15 cellular contexts compared by ENCODE assay signal in genomic region chr2:84964406-84965191, GRCh38. TPM values are rescaled to one million over a fixed set of nuclear protein-coding genes. Genes with fewer than 3 reads are reported as not detected.
DNase-seq lines count a peak whose midpoint lies in the region; ATAC-seq and TF ChIP-seq lines count a peak whose summit lies in the region.
"Had no signal": no experiment of that assay in that cellular context is flagged by ENCODE, and none has a peak within 500 bp of the region (broad histone marks: within the 10 kb centered on the region; RNA-seq: fewer than 3 reads in every experiment).

No MANE protein-coding gene starts in this region.

- peaks cover 17% of the 10 kb centered on the region for H3K4me1 ChIP-seq in CD8-positive, alpha-beta T cell (ENCODE audit: insufficient read depth, low read length)

- no peak for DNase-seq in CD8-positive, alpha-beta T cell
- DNase-seq in HFFc6 (no peak), RPMI8226 (no peak)
- DNase-seq in naive thymus-derived CD8-positive, alpha-beta T cell = no peak
- DNase-seq in activated CD8-positive, alpha-beta memory T cell treated with anti-CD3 and anti-CD28 coated beads, Interleukin-2, amount 10 ng/mL, durations not matched to agents 7 days and 5 days = no peak
- DNase-seq: activated CD8-positive, alpha-beta memory T cell treated with anti-CD3 and anti-CD28 coated beads, Interleukin-2, amount 50 U/mL, for 48 hours; anterior cingulate cortex; H9; hippocampal formation; left lung; NCI-H2081 had no signal

- H3K4me3 ChIP-seq in CD8-positive, alpha-beta T cell (ENCODE audit: low read depth, low read length) = no peak overlapping the region
- H3K4me3 ChIP-seq: left lung, neural progenitor cell, SK-N-MC had no signal

- no peaks in the 10 kb centered on the region for H3K9me3 Mint-ChIP-seq in CD8-positive, alpha-beta T cell
- H3K9me3 Mint-ChIP-seq in HFFc6 = no peaks in the 10 kb centered on the region
- no peaks in the 10 kb centered on the region for H3K9me3 Mint-ChIP-seq in activated naive CD8-positive, alpha-beta T cell (ENCODE audit: low read depth)
- no peaks in the 10 kb centered on the region for H3K9me3 Mint-ChIP-seq in naive thymus-derived CD8-positive, alpha-beta T cell
- H3K9me3 Mint-ChIP-seq in activated CD8-positive, alpha-beta memory T cell treated with anti-CD3 and anti-CD28 coated beads, Interleukin-2, amount 10 ng/mL, durations not matched to agents 7 days and 5 days (ENCODE audit: low read depth) = no peaks in the 10 kb centered on the region
- H3K9me3 Mint-ChIP-seq: H9 had no signal

- no peak for TF ChIP-seq CTCF in CD8-positive, alpha-beta T cell (IDR thresholded peaks at IDR 0.05)
- no peak for TF ChIP-seq CTCF in HFFc6 (IDR thresholded peaks at IDR 0.05)

- no peaks in the 10 kb centered on the region for H3K27me3 Mint-ChIP-seq in CD8-positive, alpha-beta T cell (ENCODE audit: low read depth)
- H3K27me3 Mint-ChIP-seq in HFFc6 (ENCODE audit: insufficient read depth) = peaks cover 2% of the 10 kb centered on the region; the same call in 1 of the 2 replicates
- no peaks in the 10 kb centered on the region for H3K27me3 Mint-ChIP-seq in activated naive CD8-positive, alpha-beta T cell
- no peaks in the 10 kb centered on the region for H3K27me3 Mint-ChIP-seq in naive thymus-derived CD8-positive, alpha-beta T cell
- no peaks in the 10 kb centered on the region for H3K27me3 Mint-ChIP-seq in activated CD8-positive, alpha-beta memory T cell treated with anti-CD3 and anti-CD28 coated beads, Interleukin-2, amount 10 ng/mL, durations not matched to agents 7 days and 5 days

- POLR2A ChIA-PET in CD8-positive, alpha-beta T cell (lab: Charles Lee) = no interaction called here
- POLR2A ChIA-PET in naive thymus-derived CD8-positive, alpha-beta T cell (lab: Charles Lee) = interaction anchor here (1.4 kb wide), 2 partner anchors 10 to 18 kb away, joined by 5 read pairs; no protein-coding TSS in a partner anchor

- intact Hi-C loops in CD8-positive, alpha-beta T cell (cut with DNase I, micrococcal nuclease) = no loop called here

- CTCF ChIA-PET in CD8-positive, alpha-beta T cell (lab: Charles Lee) = interaction anchor here (0.9 kb wide), 1 partner anchor 39 kb away, joined by 3 read pairs; no protein-coding TSS in a partner anchor
- CTCF ChIA-PET in activated CD8-positive, alpha-beta memory T cell treated with anti-CD3 and anti-CD28 coated beads, Interleukin-2, amount 10 ng/mL, durations not matched to agents 7 days and 5 days (lab: Charles Lee) = no interaction called here

- H3K27ac ChIP-seq in CD8-positive, alpha-beta T cell (ENCODE audit: low read depth, low read length) = no peak overlapping the region
- H3K27ac ChIP-seq: neural progenitor cell, SK-N-MC had no signal

- peaks cover 45% of the 10 kb centered on the region for H3K4me1 Mint-ChIP-seq in CD8-positive, alpha-beta T cell (ENCODE audit: low read depth)
- H3K4me1 Mint-ChIP-seq in HFFc6 (ENCODE audit: low read depth) = peaks cover 73% of the 10 kb centered on the region
- peaks cover 42% of the 10 kb centered on the region for H3K4me1 Mint-ChIP-seq in activated naive CD8-positive, alpha-beta T cell (ENCODE audit: low read depth)
- H3K4me1 Mint-ChIP-seq in naive thymus-derived CD8-positive, alpha-beta T cell = peaks cover 25 to 63% (median 48%) of the 10 kb centered on the region in 4 donors
- H3K4me1 Mint-ChIP-seq in activated CD8-positive, alpha-beta memory T cell treated with anti-CD3 and anti-CD28 coated beads, Interleukin-2, amount 10 ng/mL, durations not matched to agents 7 days and 5 days = peaks cover 40% of the 10 kb centered on the region

- H3K36me3 ChIP-seq in CD8-positive, alpha-beta T cell (ENCODE audit: insufficient read depth, low read length) = peaks cover 9% of the 10 kb centered on the region

- H3K27me3 ChIP-seq in CD8-positive, alpha-beta T cell (ENCODE audit: insufficient read depth, low read length) = no peaks in the 10 kb centered on the region
- H3K27me3 ChIP-seq: left lung, neural progenitor cell had no signal

- peaks cover 45% of the 10 kb centered on the region for H3K36me3 Mint-ChIP-seq in CD8-positive, alpha-beta T cell
- peaks cover 52% of the 10 kb centered on the region for H3K36me3 Mint-ChIP-seq in HFFc6 (ENCODE audit: low read depth)
- peaks cover 28% of the 10 kb centered on the region for H3K36me3 Mint-ChIP-seq in activated naive CD8-positive, alpha-beta T cell
- H3K36me3 Mint-ChIP-seq in naive thymus-derived CD8-positive, alpha-beta T cell = peaks cover 4 to 52% (median 18%) of the 10 kb centered on the region in 3 donors
- peaks cover 59% of the 10 kb centered on the region for H3K36me3 Mint-ChIP-seq in activated CD8-positive, alpha-beta memory T cell treated with anti-CD3 and anti-CD28 coated beads, Interleukin-2, amount 10 ng/mL, durations not matched to agents 7 days and 5 days

- H3K27ac Mint-ChIP-seq in CD8-positive, alpha-beta T cell = peak overlapping the region; percentile 11
- peak overlapping the region; percentile 29; the same call in 1 of the 2 replicates for H3K27ac Mint-ChIP-seq in HFFc6
- peak overlapping the region; percentile 73 for H3K27ac Mint-ChIP-seq in activated naive CD8-positive, alpha-beta T cell
- H3K27ac Mint-ChIP-seq in naive thymus-derived CD8-positive, alpha-beta T cell = peak overlapping the region in 9 of 10 donors; percentile 28 to 84 (median 71)
- no peak overlapping the region for H3K27ac Mint-ChIP-seq in activated CD8-positive, alpha-beta memory T cell treated with anti-CD3 and anti-CD28 coated beads, Interleukin-2, amount 10 ng/mL, durations not matched to agents 7 days and 5 days
- H3K27ac Mint-ChIP-seq: neural progenitor cell had no signal

- no peak overlapping the region for H3K4me3 Mint-ChIP-seq in CD8-positive, alpha-beta T cell
- H3K4me3 Mint-ChIP-seq in HFFc6 = peak overlapping the region; percentile 18
- peak overlapping the region; percentile 38 for H3K4me3 Mint-ChIP-seq in activated naive CD8-positive, alpha-beta T cell
- H3K4me3 Mint-ChIP-seq in naive thymus-derived CD8-positive, alpha-beta T cell = no peak overlapping the region
- no peak overlapping the region for H3K4me3 Mint-ChIP-seq in activated CD8-positive, alpha-beta memory T cell treated with anti-CD3 and anti-CD28 coated beads, Interleukin-2, amount 10 ng/mL, durations not matched to agents 7 days and 5 days
- H3K4me3 Mint-ChIP-seq: H9 had no signal

- no peak for ATAC-seq in CD8-positive, alpha-beta T cell
- ATAC-seq in naive thymus-derived CD8-positive, alpha-beta T cell = no peak
- ATAC-seq in HG03457 (IDR thresholded peaks at IDR 0.05; ENCODE audit: unreplicated experiment) = no peak
- no peak for ATAC-seq in activated CD8-positive, alpha-beta memory T cell treated with anti-CD3 and anti-CD28 coated beads, Interleukin-2, amount 10 ng/mL, durations not matched to agents 7 days and 5 days

- no peaks in the 10 kb centered on the region for H3K9me3 ChIP-seq in CD8-positive, alpha-beta T cell (ENCODE audit: low read length)
- H3K9me3 ChIP-seq: left lung had no signal

RNA-seq across cellular contexts. Expression of gene KCMF1, which starts 6.4 kb away (rescaled TPM):
- total RNA-seq in CD8-positive, alpha-beta T cell = 10 to 100 TPM; 85.3 to 89.5 TPM
- total RNA-seq in HFFc6 (2021; fragmentation: NEBNext Ultra II Directional; extraction: Animal tissue kit (Norgen Biotek cat#: 25700)) = 100 to 1,000 TPM in 4 of 6 experiments, 10 to 100 TPM in 2; 95.7 to 105 (median 101) TPM
- 10 to 100 TPM; 69.0 to 74.8 TPM for total RNA-seq in naive thymus-derived CD8-positive, alpha-beta T cell
- 10 to 100 TPM; 13.3 to 30.2 (median 28.1) TPM for polyA plus RNA-seq in naive thymus-derived CD8-positive, alpha-beta T cell
- 10 to 100 TPM; 78.2 to 89.0 TPM for total RNA-seq in activated CD8-positive, alpha-beta memory T cell treated with anti-CD3 and anti-CD28 coated beads, Interleukin-2, amount 10 ng/mL, durations not matched to agents 7 days and 5 days

RNA-seq across cellular contexts. Expression of gene TMSB10, which starts 59.1 kb away (rescaled TPM):
- total RNA-seq in CD8-positive, alpha-beta T cell = 1,000 to 10,000 TPM; 1,479 to 1,577 TPM
- total RNA-seq in HFFc6 (2021; fragmentation: NEBNext Ultra II Directional; extraction: Animal tissue kit (Norgen Biotek cat#: 25700)) = 1,000 to 10,000 TPM; 3,909 to 6,151 (median 5,325) TPM
- total RNA-seq in naive thymus-derived CD8-positive, alpha-beta T cell = 1,000 to 10,000 TPM; 1,479 to 1,535 TPM
- 1,000 to 10,000 TPM; 6,950 to 8,855 (median 7,882) TPM for polyA plus RNA-seq in naive thymus-derived CD8-positive, alpha-beta T cell
- 1,000 to 10,000 TPM; 3,578 to 3,807 TPM for total RNA-seq in activated CD8-positive, alpha-beta memory T cell treated with anti-CD3 and anti-CD28 coated beads, Interleukin-2, amount 10 ng/mL, durations not matched to agents 7 days and 5 days

Comparison
In these comparisons a context has a peak if more than half of its experiments do, and no peak if none do; other contexts are left out.
1. H3K4me3 Mint-ChIP-seq: peak in HFFc6 (single experiment) and activated naive CD8-positive, alpha-beta T cell (single experiment); none in CD8-positive, alpha-beta T cell (single experiment), naive thymus-derived CD8-positive, alpha-beta T cell (0 of 10) and activated CD8-positive, alpha-beta memory T cell treated with anti-CD3 and anti-CD28 coated beads, Interleukin-2, amount 10 ng/mL, durations not matched to agents 7 days and 5 days (single experiment).